1 cellular context compared by ENCODE assay signal in the genomic region with DNA sequence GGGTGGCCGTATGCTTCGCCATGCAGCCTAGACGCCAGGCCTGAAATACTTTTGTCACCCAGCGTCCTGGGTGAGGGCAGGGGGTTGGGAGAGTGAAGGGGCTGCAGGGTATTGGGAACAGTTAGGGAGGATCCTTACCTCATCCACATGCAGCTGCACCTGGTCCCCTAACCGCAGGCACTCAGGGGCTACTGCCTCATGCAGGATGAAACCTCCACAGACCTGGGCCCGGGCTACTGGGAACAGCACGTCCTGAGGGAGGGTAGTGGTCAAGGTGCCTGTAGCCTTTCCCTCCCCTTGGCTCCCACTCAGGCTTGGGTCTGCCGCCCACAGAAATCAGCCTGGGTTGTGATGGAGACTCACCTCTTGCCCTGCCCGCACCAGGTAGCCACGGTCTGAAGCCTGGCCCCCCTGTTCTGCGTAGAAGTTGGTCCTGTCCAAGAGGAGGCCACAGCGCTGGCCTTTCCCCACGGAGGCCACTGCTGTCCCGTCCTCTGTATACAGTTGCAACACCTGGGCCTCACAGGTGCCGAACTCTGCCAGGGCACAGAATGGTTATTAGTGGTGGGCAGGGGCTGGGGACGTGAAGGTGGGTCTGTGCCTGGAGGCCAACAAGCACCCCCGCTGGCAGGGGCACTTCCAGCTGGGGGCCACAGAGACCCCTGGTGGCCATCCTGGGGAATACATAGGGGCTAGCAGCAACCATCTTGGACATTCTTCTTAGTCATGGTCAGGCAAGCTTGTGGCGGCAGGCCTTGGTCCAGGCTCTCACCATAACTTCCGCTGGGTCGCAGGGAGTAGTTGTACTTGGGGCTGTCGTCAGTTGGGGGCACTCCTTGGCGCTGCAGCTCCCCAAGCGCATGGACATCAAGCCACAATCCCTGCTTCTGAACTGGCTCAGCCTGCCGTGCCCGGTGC.
A peak's percentile ranks its signal among the peaks of the same experiment; 100 is the strongest.
TF ChIP-seq lines count a peak whose summit lies in the region.

No MANE protein-coding gene starts in this region.

TF ChIP-seq in HepG2, 621 proteins besides CTCF, POLR2A, EP300 and RAD21 (continued from another document):
- TF ChIP-seq, protein P1, sequence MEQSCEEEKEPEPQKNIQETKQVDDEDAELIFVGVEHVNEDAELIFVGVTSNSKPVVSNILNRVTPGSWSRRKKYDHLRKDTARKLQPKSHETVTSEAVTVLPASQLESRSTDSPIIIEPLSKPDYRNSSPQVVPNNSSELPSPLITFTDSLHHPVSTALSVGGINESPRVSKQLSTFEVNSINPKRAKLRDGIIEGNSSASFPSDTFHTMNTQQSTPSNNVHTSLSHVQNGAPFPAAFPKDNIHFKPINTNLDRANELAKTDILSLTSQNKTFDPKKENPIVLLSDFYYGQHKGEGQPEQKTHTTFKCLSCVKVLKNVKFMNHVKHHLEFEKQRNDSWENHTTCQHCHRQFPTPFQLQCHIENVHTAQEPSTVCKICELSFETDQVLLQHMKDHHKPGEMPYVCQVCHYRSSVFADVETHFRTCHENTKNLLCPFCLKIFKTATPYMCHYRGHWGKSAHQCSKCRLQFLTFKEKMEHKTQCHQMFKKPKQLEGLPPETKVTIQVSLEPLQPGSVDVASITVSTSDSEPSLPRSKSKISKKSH (CRISPR knock-in tag; IDR thresholded peaks at IDR 0.05; ENCODE audit: borderline replicate concordance) = no peak
- TF ChIP-seq CBX1 (IDR thresholded peaks at IDR 0.05; ENCODE audit: low read depth) (no peak), KDM5B (CRISPR knock-in tag; IDR thresholded peaks at IDR 0.05; ENCODE audit: borderline replicate concordance) (peak; percentile 16; the same call in 1 of the 2 replicates), FOXM1 (CRISPR knock-in tag; IDR thresholded peaks at IDR 0.05) (no peak), RFX1 (IDR thresholded peaks at IDR 0.05) (no peak), ZNF556 (CRISPR knock-in tag; IDR thresholded peaks at IDR 0.05; ENCODE audit: borderline replicate concordance) (no peak), HMG20B (CRISPR knock-in tag; conservative IDR thresholded peaks at IDR 0.05) (no peak), MED13 (CRISPR knock-in tag; IDR thresholded peaks at IDR 0.05) (no peak), ZNF749 (CRISPR knock-in tag; IDR thresholded peaks at IDR 0.05; ENCODE audit: borderline replicate concordance) (no peak), MAFG (CRISPR knock-in tag; IDR thresholded peaks at IDR 0.05) (no peak), MAFK (conservative IDR thresholded peaks at IDR 0.05 in 1 of 2, IDR thresholded peaks at IDR 0.05 in 1 of 2; ENCODE audit: low read length in 2 of 2) (no peak), SALL1 (CRISPR knock-in tag; IDR thresholded peaks at IDR 0.05) (peak; percentile 39; the same call in 1 of the 2 replicates), ZNF878 (CRISPR knock-in tag; IDR thresholded peaks at IDR 0.05) (no peak), PITX1 (CRISPR knock-in tag; IDR thresholded peaks at IDR 0.05) (0 out of 2 replicates have a peak, but pooled peaks have one; percentile 36), BORCS8-MEF2B (CRISPR knock-in tag; IDR thresholded peaks at IDR 0.05) (peak; percentile 66; the same call in 1 of the 2 replicates), SMARCC2 (IDR thresholded peaks at IDR 0.05) (no peak), JUND (CRISPR knock-in tag; IDR thresholded peaks at IDR 0.05) (no peak), ZNF615 (CRISPR knock-in tag; IDR thresholded peaks at IDR 0.05; ENCODE audit: borderline replicate concordance) (no peak), DNMT3B (CRISPR knock-in tag; conservative IDR thresholded peaks at IDR 0.05) (no peak), NFE2L2 (IDR thresholded peaks at IDR 0.05; ENCODE audit: low read length) (no peak), ZNF446 (CRISPR knock-in tag; IDR thresholded peaks at IDR 0.05) (no peak), ZIK1 (CRISPR knock-in tag; IDR thresholded peaks at IDR 0.05; ENCODE audit: borderline replicate concordance, low read depth) (no peak), ZNF143 (CRISPR knock-in tag; IDR thresholded peaks at IDR 0.05) (no peak), SOX6 (IDR thresholded peaks at IDR 0.05) (no peak), SOX6 (CRISPR knock-in tag; IDR thresholded peaks at IDR 0.05) (no peak), ZSCAN20 (CRISPR knock-in tag; IDR thresholded peaks at IDR 0.05; ENCODE audit: borderline replicate concordance) (no peak)
- TF ChIP-seq, protein P2, sequence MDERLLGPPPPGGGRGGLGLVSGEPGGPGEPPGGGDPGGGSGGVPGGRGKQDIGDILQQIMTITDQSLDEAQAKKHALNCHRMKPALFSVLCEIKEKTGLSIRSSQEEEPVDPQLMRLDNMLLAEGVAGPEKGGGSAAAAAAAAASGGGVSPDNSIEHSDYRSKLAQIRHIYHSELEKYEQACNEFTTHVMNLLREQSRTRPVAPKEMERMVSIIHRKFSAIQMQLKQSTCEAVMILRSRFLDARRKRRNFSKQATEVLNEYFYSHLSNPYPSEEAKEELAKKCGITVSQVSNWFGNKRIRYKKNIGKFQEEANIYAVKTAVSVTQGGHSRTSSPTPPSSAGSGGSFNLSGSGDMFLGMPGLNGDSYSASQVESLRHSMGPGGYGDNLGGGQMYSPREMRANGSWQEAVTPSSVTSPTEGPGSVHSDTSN (CRISPR knock-in tag; IDR thresholded peaks at IDR 0.05) = no peak
- TF ChIP-seq, protein P3, sequence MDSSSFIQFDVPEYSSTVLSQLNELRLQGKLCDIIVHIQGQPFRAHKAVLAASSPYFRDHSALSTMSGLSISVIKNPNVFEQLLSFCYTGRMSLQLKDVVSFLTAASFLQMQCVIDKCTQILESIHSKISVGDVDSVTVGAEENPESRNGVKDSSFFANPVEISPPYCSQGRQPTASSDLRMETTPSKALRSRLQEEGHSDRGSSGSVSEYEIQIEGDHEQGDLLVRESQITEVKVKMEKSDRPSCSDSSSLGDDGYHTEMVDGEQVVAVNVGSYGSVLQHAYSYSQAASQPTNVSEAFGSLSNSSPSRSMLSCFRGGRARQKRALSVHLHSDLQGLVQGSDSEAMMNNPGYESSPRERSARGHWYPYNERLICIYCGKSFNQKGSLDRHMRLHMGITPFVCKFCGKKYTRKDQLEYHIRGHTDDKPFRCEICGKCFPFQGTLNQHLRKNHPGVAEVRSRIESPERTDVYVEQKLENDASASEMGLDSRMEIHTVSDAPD (CRISPR knock-in tag; IDR thresholded peaks at IDR 0.05) = no peak
- TF ChIP-seq, protein P4, sequence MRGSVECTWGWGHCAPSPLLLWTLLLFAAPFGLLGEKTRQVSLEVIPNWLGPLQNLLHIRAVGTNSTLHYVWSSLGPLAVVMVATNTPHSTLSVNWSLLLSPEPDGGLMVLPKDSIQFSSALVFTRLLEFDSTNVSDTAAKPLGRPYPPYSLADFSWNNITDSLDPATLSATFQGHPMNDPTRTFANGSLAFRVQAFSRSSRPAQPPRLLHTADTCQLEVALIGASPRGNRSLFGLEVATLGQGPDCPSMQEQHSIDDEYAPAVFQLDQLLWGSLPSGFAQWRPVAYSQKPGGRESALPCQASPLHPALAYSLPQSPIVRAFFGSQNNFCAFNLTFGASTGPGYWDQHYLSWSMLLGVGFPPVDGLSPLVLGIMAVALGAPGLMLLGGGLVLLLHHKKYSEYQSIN (CRISPR knock-in tag; IDR thresholded peaks at IDR 0.05; ENCODE audit: borderline replicate concordance) = no peak
- TF ChIP-seq, protein P5, sequence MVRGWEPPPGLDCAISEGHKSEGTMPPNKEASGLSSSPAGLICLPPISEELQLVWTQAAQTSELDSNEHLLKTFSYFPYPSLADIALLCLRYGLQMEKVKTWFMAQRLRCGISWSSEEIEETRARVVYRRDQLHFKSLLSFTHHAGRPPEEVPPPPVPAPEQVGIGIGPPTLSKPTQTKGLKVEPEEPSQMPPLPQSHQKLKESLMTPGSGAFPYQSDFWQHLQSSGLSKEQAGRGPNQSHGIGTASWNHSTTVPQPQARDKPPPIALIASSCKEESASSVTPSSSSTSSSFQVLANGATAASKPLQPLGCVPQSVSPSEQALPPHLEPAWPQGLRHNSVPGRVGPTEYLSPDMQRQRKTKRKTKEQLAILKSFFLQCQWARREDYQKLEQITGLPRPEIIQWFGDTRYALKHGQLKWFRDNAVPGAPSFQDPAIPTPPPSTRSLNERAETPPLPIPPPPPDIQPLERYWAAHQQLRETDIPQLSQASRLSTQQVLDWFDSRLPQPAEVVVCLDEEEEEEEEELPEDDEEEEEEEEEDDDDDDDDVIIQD (CRISPR knock-in tag; IDR thresholded peaks at IDR 0.05; ENCODE audit: low read depth) = no peak
- TF ChIP-seq, protein P6, sequence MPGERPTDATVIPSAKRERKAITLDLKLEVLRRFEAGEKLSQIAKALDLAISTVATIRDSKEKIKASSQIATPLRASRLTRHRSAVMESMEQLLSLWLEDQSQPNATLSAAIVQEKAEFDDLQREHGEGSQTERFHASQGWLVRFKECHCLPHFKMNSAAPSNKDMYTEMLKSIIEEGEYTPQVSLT (CRISPR knock-in tag; IDR thresholded peaks at IDR 0.05; ENCODE audit: borderline replicate concordance, low read depth) = no peak
- TF ChIP-seq, protein P7, sequence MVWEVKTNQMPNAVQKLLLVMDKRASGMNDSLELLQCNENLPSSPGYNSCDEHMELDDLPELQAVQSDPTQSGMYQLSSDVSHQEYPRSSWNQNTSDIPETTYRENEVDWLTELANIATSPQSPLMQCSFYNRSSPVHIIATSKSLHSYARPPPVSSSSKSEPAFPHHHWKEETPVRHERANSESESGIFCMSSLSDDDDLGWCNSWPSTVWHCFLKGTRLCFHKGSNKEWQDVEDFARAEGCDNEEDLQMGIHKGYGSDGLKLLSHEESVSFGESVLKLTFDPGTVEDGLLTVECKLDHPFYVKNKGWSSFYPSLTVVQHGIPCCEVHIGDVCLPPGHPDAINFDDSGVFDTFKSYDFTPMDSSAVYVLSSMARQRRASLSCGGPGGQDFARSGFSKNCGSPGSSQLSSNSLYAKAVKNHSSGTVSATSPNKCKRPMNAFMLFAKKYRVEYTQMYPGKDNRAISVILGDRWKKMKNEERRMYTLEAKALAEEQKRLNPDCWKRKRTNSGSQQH (CRISPR knock-in tag; IDR thresholded peaks at IDR 0.05; ENCODE audit: low read depth) = 0 out of 2 replicates have a peak, but pooled peaks have one; percentile 37
- TF ChIP-seq, protein P8, sequence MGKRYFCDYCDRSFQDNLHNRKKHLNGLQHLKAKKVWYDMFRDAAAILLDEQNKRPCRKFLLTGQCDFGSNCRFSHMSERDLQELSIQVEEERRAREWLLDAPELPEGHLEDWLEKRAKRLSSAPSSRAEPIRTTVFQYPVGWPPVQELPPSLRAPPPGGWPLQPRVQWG (CRISPR knock-in tag; IDR thresholded peaks at IDR 0.05; ENCODE audit: borderline replicate concordance, low read depth) = no peak
- TF ChIP-seq, protein P9, sequence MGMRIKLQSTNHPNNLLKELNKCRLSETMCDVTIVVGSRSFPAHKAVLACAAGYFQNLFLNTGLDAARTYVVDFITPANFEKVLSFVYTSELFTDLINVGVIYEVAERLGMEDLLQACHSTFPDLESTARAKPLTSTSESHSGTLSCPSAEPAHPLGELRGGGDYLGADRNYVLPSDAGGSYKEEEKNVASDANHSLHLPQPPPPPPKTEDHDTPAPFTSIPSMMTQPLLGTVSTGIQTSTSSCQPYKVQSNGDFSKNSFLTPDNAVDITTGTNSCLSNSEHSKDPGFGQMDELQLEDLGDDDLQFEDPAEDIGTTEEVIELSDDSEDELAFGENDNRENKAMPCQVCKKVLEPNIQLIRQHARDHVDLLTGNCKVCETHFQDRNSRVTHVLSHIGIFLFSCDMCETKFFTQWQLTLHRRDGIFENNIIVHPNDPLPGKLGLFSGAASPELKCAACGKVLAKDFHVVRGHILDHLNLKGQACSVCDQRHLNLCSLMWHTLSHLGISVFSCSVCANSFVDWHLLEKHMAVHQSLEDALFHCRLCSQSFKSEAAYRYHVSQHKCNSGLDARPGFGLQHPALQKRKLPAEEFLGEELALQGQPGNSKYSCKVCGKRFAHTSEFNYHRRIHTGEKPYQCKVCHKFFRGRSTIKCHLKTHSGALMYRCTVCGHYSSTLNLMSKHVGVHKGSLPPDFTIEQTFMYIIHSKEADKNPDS (CRISPR knock-in tag; IDR thresholded peaks at IDR 0.05) = no peak
- TF ChIP-seq, protein P10, sequence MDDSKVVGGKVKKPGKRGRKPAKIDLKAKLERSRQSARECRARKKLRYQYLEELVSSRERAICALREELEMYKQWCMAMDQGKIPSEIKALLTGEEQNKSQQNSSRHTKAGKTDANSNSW (CRISPR knock-in tag; IDR thresholded peaks at IDR 0.05; ENCODE audit: borderline replicate concordance) = no peak
- TF ChIP-seq, protein P11, sequence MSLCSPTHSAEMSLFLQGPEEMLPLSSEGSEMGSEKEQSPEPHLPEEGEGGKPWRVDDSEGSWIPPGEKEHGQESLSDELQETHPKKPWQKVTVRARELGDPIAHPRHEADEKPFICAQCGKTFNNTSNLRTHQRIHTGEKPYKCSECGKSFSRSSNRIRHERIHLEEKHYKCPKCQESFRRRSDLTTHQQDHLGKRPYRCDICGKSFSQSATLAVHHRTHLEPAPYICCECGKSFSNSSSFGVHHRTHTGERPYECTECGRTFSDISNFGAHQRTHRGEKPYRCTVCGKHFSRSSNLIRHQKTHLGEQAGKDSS (CRISPR knock-in tag; IDR thresholded peaks at IDR 0.05; ENCODE audit: borderline replicate concordance, low read depth) = no peak
- TF ChIP-seq, protein P12, sequence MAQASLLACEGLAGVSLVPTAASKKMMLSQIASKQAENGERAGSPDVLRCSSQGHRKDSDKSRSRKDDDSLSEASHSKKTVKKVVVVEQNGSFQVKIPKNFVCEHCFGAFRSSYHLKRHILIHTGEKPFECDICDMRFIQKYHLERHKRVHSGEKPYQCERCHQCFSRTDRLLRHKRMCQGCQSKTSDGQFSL (CRISPR knock-in tag; IDR thresholded peaks at IDR 0.05) = peak; percentile 98
